Comparison of ENCODE assay signal across 18 cellular contexts in the genomic region with DNA sequence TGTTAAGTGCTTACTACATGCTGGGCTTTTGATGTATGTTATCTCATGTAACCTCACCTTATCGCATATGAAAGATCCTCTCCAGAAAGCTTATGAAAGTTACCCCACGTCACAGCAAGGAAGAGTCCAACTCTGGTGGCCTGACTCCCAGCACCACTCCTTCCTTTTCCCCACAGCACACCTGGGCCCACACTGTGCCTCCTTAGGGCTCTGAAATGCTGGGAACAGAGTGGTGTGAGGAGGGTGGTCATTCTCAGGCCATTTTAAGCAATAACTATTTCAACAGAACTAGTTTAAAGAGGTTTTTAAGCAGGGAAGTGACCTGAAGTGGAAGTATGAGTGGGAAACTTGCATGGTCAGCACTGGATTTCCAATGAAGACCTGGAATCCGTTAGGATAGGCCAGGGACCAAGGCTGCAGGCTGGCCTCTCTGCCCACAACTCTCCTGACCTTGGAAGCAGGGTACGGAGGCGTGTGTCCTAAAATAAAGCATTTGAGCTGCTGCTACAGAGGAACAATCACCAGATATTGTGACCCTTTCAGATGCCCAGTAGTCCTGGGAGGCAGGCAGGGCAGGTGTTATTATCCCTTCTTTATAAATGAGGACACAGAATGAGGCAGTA.
DNase-seq lines count a peak whose midpoint lies in the region; ATAC-seq and TF ChIP-seq lines count a peak whose summit lies in the region.
"Had no signal": no experiment of that assay in that cellular context is flagged by ENCODE, and none has a peak within 500 bp of the region (broad histone marks: within the 10 kb centered on the region; RNA-seq: fewer than 3 reads in every experiment).

No MANE protein-coding gene starts in this region.

- peaks cover 12% of the 10 kb centered on the region for H3K36me3 Mint-ChIP-seq in neural crest cell (ENCODE audit: low read depth)

- ATAC-seq in left cardiac atrium: no peak
- ATAC-seq: CD8-positive, alpha-beta T cell; GM12878; HCT116 had no signal

- peaks cover 8% of the 10 kb centered on the region for H3K36me3 ChIP-seq in cardiac muscle cell

- no peak overlapping the region for H3K4me3 ChIP-seq in cardiac muscle cell
- H3K4me3 ChIP-seq: BLaER1 treated with 17β-estradiol and CSF1 and Interleukin-3, amounts not matched to agents 10 nM and 100 nM; GM12878 had no signal

- no peaks in the 10 kb centered on the region for H3K27me3 ChIP-seq in cardiac muscle cell

- no peaks in the 10 kb centered on the region for H3K4me1 ChIP-seq in cardiac muscle cell (ENCODE audit: low read depth)
- H3K4me1 ChIP-seq: BLaER1 treated with 17β-estradiol and CSF1 and Interleukin-3, amounts not matched to agents 10 nM and 100 nM had no signal

- intact Hi-C loops in left cardiac atrium (cut with DNase I): no loop called here

- no peak for DNase-seq in cardiac muscle cell (ENCODE audit: low read depth in 1 of 2, low spot score in 1 of 2)
- DNase-seq in left cardiac atrium: no peak
- DNase-seq in caudate nucleus (lab: John Stamatoyannopoulos, UW): no peak
- no peak for DNase-seq in neural crest cell (ENCODE audit: low read depth, low spot score)
- DNase-seq in activated T-cell treated with anti-CD3 and anti-CD28 coated beads, Interleukin-2, amount 50 U/mL, for 1 hour: no peak
- no peak for DNase-seq in NCI-H1930 (lab: John Stamatoyannopoulos, UW)
- DNase-seq: CD8-positive, alpha-beta T cell; DMS 273 treated with DMSO at 0.1 percent for 48 hours; DMS53; DND-41; EL; GOT3; H7; HFFc6 had no signal

- no peaks in the 10 kb centered on the region for H3K27me3 Mint-ChIP-seq in neural crest cell (ENCODE audit: low read depth)

- H3K9me3 Mint-ChIP-seq in neural crest cell: peaks cover 2% of the 10 kb centered on the region
- H3K9me3 Mint-ChIP-seq: CD8-positive, alpha-beta T cell; HFFc6 had no signal

- peak overlapping the region; percentile 81 for H3K27ac Mint-ChIP-seq in neural crest cell (ENCODE audit: unreplicated experiment)
- H3K27ac Mint-ChIP-seq: B cell; CD8-positive, alpha-beta T cell; HFFc6 had no signal

- TF ChIP-seq CTCF in cardiac muscle cell (IDR thresholded peaks at IDR 0.05; ENCODE audit: low read depth, low read length): no peak
- TF ChIP-seq CTCF in neural crest cell (conservative IDR thresholded peaks at IDR 0.05): no peak

- no peaks in the 10 kb centered on the region for H3K9me3 ChIP-seq in cardiac muscle cell (ENCODE audit: low read depth)

- peak overlapping the region; percentile 60 for H3K27ac ChIP-seq in cardiac muscle cell
- H3K27ac ChIP-seq in caudate nucleus (ENCODE audit: low read depth, low read length): peak overlapping the region; percentile 18
- H3K27ac ChIP-seq: BLaER1 treated with 17β-estradiol and CSF1 and Interleukin-3, amounts not matched to agents 10 nM and 100 nM had no signal

- H3K4me3 Mint-ChIP-seq in neural crest cell: no peak overlapping the region
- H3K4me3 Mint-ChIP-seq: B cell; CD8-positive, alpha-beta T cell; HFFc6 had no signal

- peaks cover 49% of the 10 kb centered on the region for H3K4me1 Mint-ChIP-seq in neural crest cell
- H3K4me1 Mint-ChIP-seq: B cell had no signal
